1 cellular context compared by ENCODE assay signal in genomic region chr2:63555931-63556330, GRCh38.
A peak's percentile ranks its signal among the peaks of the same experiment; 100 is the strongest.
TF ChIP-seq lines count a peak whose summit lies in the region.

No MANE protein-coding gene starts in this region.

TF ChIP-seq in H1, 55 proteins besides CTCF, POLR2A, EP300 and RAD21:
- TF ChIP-seq HDAC2 (IDR thresholded peaks at IDR 0.05; ENCODE audit: borderline replicate concordance in 1 of 2, low read depth in 2 of 2, low read length in 2 of 2), result no peak
- no peak for TF ChIP-seq RBBP5 (IDR thresholded peaks at IDR 0.05; ENCODE audit: borderline replicate concordance, low read depth, low read length)
- TF ChIP-seq RXRA (IDR thresholded peaks at IDR 0.05; ENCODE audit: insufficient read depth, low read depth, low read length), result no peak
- no peak for TF ChIP-seq JUN (IDR thresholded peaks at IDR 0.05; ENCODE audit: low read depth, low read length)
- TF ChIP-seq KDM4A (IDR thresholded peaks at IDR 0.05; ENCODE audit: low read depth, low read length, severe bottlenecking), result no peak
- TF ChIP-seq SUZ12 (IDR thresholded peaks at IDR 0.05; ENCODE audit: low read length), result no peak
- TF ChIP-seq KDM1A (IDR thresholded peaks at IDR 0.05; ENCODE audit: borderline replicate concordance, low read length), result no peak
- TF ChIP-seq HDAC6 (IDR thresholded peaks at IDR 0.05; ENCODE audit: low read depth, low read length), result no peak
- peak; percentile 26 for TF ChIP-seq ASH2L (IDR thresholded peaks at IDR 0.05; ENCODE audit: low read length)
- TF ChIP-seq MAFK (IDR thresholded peaks at IDR 0.05; ENCODE audit: low read depth, low read length), result no peak
- no peak for TF ChIP-seq TEAD4 (IDR thresholded peaks at IDR 0.05; ENCODE audit: low read depth, low read length)
- TF ChIP-seq CEBPB (IDR thresholded peaks at IDR 0.05; ENCODE audit: low read depth, low read length), result no peak
- TF ChIP-seq SP1 (IDR thresholded peaks at IDR 0.05; ENCODE audit: low read depth, low read length), result peak; percentile 46; the same call in 1 of the 2 replicates
- no peak for TF ChIP-seq BACH1 (IDR thresholded peaks at IDR 0.05; ENCODE audit: low read length)
- no peak for TF ChIP-seq PHF8 (conservative IDR thresholded peaks at IDR 0.05; ENCODE audit: low read depth, low read length)
